ENCODE assay signal across 8 cellular contexts in the genomic region with DNA sequence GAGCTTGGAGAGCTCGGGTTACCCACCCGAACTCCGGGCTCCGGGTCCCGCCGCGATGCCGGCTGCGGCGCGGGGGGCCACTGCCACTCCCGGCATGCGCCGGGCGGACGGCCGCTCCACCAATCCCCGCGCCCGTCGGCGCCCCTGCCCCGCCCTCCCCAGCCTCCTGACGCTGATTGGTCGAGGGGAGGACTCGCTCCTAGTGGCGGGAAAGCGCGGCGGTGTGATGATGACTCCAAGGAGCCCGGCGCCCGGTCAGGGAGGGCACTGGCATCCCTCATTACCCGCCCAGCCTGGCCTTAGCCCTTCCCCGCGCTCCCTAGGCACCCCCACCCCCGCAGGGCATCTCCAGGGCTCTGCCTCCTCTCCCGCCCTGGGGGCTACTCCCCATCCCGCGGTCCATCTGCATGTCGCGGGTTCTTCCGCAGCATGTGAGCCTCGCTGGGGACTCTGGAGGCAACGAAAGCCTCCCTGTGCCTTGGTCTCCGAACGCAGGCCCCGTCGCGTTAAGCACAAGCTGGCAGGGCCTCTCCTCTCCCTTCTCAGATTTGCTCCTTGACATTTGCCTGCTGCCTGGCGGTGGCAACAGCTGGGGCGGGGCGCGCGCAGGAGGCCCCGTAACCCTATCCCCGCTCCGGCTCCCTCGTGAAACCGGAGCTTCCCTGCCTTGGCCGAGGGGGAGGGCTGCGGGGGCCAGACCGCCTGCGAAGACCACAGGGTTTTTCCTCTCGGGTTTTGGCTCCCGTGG.
DNase-seq lines count a peak whose midpoint lies in the region; ATAC-seq and TF ChIP-seq lines count a peak whose summit lies in the region.

No MANE protein-coding gene starts in this region.

- TF ChIP-seq CTCF in AG09309 (IDR thresholded peaks at IDR 0.05; ENCODE audit: control insufficient read depth, insufficient read depth, low read depth, low read length, missing control alignments), result no peak

- H3K4me3 Mint-ChIP-seq in central memory CD8-positive, alpha-beta T cell, result peak overlapping the region; percentile 84

- ATAC-seq in GM19025 (IDR thresholded peaks at IDR 0.05; ENCODE audit: low read depth, unreplicated experiment) (peak; percentile 93), HG03354 (IDR thresholded peaks at IDR 0.05; ENCODE audit: poor library complexity, severe bottlenecking, unreplicated experiment) (peak; percentile 86)
- ATAC-seq in activated CD4-positive, CD25-positive, alpha-beta regulatory T cell treated with anti-CD3 and anti-CD28 coated beads, Interleukin-2, amount 50 U/mL, for 24 hours, result peak; percentile 98 to 99
- peak; percentile 94 for ATAC-seq in central memory CD8-positive, alpha-beta T cell (replicated peaks; ENCODE audit: extremely low read depth, poor library complexity, severe bottlenecking)

- DNase-seq in AG09309 (ENCODE audit: low read depth) (peak; percentile 25), NCI-H345 treated with DMSO at 0.1 percent for 48 hours (lab: John Stamatoyannopoulos, UW; ENCODE audit: unreplicated experiment) (peak; percentile 87), kidney glomerular epithelial cell (lab: John Stamatoyannopoulos, UW) (peak; percentile 58)
- peak; percentile 56 to 57 for DNase-seq in central memory CD8-positive, alpha-beta T cell (ENCODE audit: low spot score in 2 of 2)
- peak; percentile 82 to 90 for DNase-seq in stimulated activated CD4-positive, alpha-beta T cell treated with anti-CD3 and anti-CD28 coated beads, Interleukin-15, amount 100 ng/mL, for 1 hour (ENCODE audit: low read depth in 1 of 2, low spot score in 1 of 2)

- peaks cover 8% of the 10 kb centered on the region for H3K36me3 Mint-ChIP-seq in central memory CD8-positive, alpha-beta T cell (ENCODE audit: insufficient read depth)

- no peak overlapping the region for H3K27ac Mint-ChIP-seq in central memory CD8-positive, alpha-beta T cell (ENCODE audit: low read depth)

- H3K4me1 Mint-ChIP-seq in central memory CD8-positive, alpha-beta T cell, result peaks cover 14% of the 10 kb centered on the region

- no peaks in the 10 kb centered on the region for H3K27me3 Mint-ChIP-seq in central memory CD8-positive, alpha-beta T cell

- peak overlapping the region; percentile 86 for H3K4me3 ChIP-seq in AG09309 (ENCODE audit: control insufficient read depth, low read depth, low read length)

- H3K9me3 Mint-ChIP-seq in central memory CD8-positive, alpha-beta T cell, result no peaks in the 10 kb centered on the region

Comparison
In these comparisons a context has a peak if more than half of its experiments do, and no peak if none do; other contexts are left out.
1. Peak in every context shown above with its lines: DNase-seq, ATAC-seq and H3K4me3 ChIP-seq.
2. DNase-seq: peak in every context shown above with its lines; median percentile 87 in NCI-H345 treated with DMSO at 0.1 percent for 48 hours; 86 in stimulated activated CD4-positive, alpha-beta T cell treated with anti-CD3 and anti-CD28 coated beads, Interleukin-15, amount 100 ng/mL, for 1 hour; 58 in kidney glomerular epithelial cell; 56 in central memory CD8-positive, alpha-beta T cell; 25 in AG09309.